In the genomic region with DNA sequence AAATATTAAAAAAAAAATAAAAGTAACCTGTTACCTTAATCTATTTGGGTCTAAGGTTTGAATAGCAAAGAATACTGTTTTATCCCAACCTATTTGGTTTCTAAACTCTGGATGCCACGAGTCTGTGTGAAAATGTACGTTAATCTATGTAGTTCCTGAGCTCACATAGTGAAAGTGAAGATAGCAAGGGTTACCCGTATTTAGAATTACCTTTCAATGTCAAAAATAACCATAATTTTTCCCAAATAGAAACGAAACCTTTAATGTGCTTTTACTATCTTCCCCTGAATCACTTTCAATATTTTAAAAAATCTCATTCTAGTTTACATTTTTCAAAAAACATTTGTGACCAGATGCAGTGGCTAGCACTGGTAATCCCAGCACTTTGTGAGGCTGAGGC, we compare ENCODE assay signal across 1 cellular context.
A peak's percentile ranks its signal among the peaks of the same experiment; 100 is the strongest.
TF ChIP-seq lines count a peak whose summit lies in the region.

No MANE protein-coding gene starts in this region.

TF ChIP-seq in GM12878, 131 proteins besides CTCF, POLR2A, EP300 and RAD21 (continued from another document):
- TF ChIP-seq, protein P1, sequence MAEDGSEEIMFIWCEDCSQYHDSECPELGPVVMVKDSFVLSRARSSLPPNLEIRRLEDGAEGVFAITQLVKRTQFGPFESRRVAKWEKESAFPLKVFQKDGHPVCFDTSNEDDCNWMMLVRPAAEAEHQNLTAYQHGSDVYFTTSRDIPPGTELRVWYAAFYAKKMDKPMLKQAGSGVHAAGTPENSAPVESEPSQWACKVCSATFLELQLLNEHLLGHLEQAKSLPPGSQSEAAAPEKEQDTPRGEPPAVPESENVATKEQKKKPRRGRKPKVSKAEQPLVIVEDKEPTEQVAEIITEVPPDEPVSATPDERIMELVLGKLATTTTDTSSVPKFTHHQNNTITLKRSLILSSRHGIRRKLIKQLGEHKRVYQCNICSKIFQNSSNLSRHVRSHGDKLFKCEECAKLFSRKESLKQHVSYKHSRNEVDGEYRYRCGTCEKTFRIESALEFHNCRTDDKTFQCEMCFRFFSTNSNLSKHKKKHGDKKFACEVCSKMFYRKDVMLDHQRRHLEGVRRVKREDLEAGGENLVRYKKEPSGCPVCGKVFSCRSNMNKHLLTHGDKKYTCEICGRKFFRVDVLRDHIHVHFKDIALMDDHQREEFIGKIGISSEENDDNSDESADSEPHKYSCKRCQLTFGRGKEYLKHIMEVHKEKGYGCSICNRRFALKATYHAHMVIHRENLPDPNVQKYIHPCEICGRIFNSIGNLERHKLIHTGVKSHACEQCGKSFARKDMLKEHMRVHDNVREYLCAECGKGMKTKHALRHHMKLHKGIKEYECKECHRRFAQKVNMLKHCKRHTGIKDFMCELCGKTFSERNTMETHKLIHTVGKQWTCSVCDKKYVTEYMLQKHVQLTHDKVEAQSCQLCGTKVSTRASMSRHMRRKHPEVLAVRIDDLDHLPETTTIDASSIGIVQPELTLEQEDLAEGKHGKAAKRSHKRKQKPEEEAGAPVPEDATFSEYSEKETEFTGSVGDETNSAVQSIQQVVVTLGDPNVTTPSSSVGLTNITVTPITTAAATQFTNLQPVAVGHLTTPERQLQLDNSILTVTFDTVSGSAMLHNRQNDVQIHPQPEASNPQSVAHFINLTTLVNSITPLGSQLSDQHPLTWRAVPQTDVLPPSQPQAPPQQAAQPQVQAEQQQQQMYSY (CRISPR knock-in tag; IDR thresholded peaks at IDR 0.05) = no peak
- TF ChIP-seq EZH2 (IDR thresholded peaks at IDR 0.05; ENCODE audit: borderline replicate concordance, control insufficient read depth, low read depth, low read length) (no peak), RUNX3 (IDR thresholded peaks at IDR 0.05; ENCODE audit: low read length) (peak; percentile 36; the same call in 1 of the 2 replicates), RFX5 (IDR thresholded peaks at IDR 0.05; ENCODE audit: low read depth, low read length) (no peak), MEF2A (IDR thresholded peaks at IDR 0.05; ENCODE audit: insufficient read depth, low read depth, low read length) (peak; percentile 86; the same call in 1 of the 2 replicates), ZBED1 (IDR thresholded peaks at IDR 0.05; ENCODE audit: borderline replicate concordance) (peak; percentile 57; the same call in 1 of the 2 replicates), JUNB (IDR thresholded peaks at IDR 0.05) (0 out of 2 replicates have a peak, but pooled peaks have one; percentile 7)
- TF ChIP-seq, protein P2, sequence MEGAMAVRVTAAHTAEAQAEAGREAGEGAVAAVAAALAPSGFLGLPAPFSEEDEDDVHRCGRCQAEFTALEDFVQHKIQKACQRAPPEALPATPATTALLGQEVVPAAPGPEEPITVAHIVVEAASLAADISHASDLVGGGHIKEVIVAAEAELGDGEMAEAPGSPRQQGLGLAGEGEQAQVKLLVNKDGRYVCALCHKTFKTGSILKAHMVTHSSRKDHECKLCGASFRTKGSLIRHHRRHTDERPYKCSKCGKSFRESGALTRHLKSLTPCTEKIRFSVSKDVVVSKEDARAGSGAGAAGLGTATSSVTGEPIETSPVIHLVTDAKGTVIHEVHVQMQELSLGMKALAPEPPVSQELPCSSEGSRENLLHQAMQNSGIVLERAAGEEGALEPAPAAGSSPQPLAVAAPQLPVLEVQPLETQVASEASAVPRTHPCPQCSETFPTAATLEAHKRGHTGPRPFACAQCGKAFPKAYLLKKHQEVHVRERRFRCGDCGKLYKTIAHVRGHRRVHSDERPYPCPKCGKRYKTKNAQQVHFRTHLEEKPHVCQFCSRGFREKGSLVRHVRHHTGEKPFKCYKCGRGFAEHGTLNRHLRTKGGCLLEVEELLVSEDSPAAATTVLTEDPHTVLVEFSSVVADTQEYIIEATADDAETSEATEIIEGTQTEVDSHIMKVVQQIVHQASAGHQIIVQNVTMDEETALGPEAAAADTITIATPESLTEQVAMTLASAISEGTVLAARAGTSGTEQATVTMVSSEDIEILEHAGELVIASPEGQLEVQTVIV (IDR thresholded peaks at IDR 0.05; ENCODE audit: borderline replicate concordance, partially characterized antibody) = no peak
